In genomic region chr5:32100230-32100629, GRCh38 we compare ENCODE assay signal across 12 cellular contexts.
DNase-seq lines count a peak whose midpoint lies in the region; FAIRE-seq and TF ChIP-seq lines count a peak whose summit lies in the region.
"Had no signal": no experiment of that assay in that cellular context is flagged by ENCODE, and none has a peak within 500 bp of the region (broad histone marks: within the 10 kb centered on the region; RNA-seq: fewer than 3 reads in every experiment).

No MANE protein-coding gene starts in this region.

- in situ Hi-C loops in G401 (cut with HindIII; ENCODE audit: low sequenced_read_pairs): no loop called here

- DNase-seq in G401 (ENCODE audit: low spot score) (peak; percentile 49), cerebellar cortex (ENCODE audit: low spot score) (peak; percentile 46), hypothalamus (lab: John Stamatoyannopoulos, UW) (peak in 35 of 51 donors; percentile 14 to 82 (median 57)), pulmonary artery endothelial cell (ENCODE audit: low read depth, low spot score) (peak; percentile 60), coronary artery (ENCODE audit: low spot score) (no peak), kidney (no peak), activated gamma-delta T cell (lab: John Stamatoyannopoulos, UW) (no peak), NCI-H345 (lab: John Stamatoyannopoulos, UW) (no peak)
- DNase-seq: activated CD4-positive, alpha-beta T cell treated with anti-CD3 and anti-CD28 coated beads, Interleukin-2, amount 50 U/mL, for 1 hour; NCI-H510A treated with DMSO at 0.1 percent for 48 hours; pancreas had no signal

- no peak for TF ChIP-seq CTCF in coronary artery (IDR thresholded peaks at IDR 0.05)
- TF ChIP-seq CTCF in kidney (IDR thresholded peaks at IDR 0.05; ENCODE audit: borderline replicate concordance, extremely low read depth, insufficient read depth): no peak

- intact Hi-C loops in kidney (cut with DNase I): no loop called here

- peaks cover 33 to 38% of the 10 kb centered on the region in 2 donors for H3K36me3 ChIP-seq in kidney (ENCODE audit: control insufficient read depth in 1 of 2, insufficient read depth in 2 of 2, low read length in 2 of 2)

- H3K9me3 ChIP-seq in kidney (ENCODE audit: control insufficient read depth in 1 of 2, low read length in 2 of 2): no peaks in the 10 kb centered on the region
- H3K9me3 ChIP-seq: pancreas had no signal

- peaks cover 0 to 5% of the 10 kb centered on the region in 2 donors for H3K4me1 ChIP-seq in kidney (ENCODE audit: control insufficient read depth in 1 of 2, insufficient read depth in 1 of 2, low read depth in 1 of 2, low read length in 2 of 2)
- H3K4me1 ChIP-seq: pancreas had no signal

- H3K27ac ChIP-seq in coronary artery (peak overlapping the region in 1 of 2 donors; percentile 25), kidney (ENCODE audit: low read depth in 2 of 2, low read length in 2 of 2) (no peak overlapping the region)
- H3K27ac ChIP-seq: pancreas, RWPE1 had no signal

- FAIRE-seq in kidney (lab: Jason Lieb, UNC): no peak
- FAIRE-seq: pancreas had no signal

- no peak overlapping the region for H3K4me3 ChIP-seq in coronary artery
- H3K4me3 ChIP-seq in kidney (ENCODE audit: low read length in 2 of 2): no peak overlapping the region
- H3K4me3 ChIP-seq: pancreas had no signal

- no peak overlapping the region for H3K9ac ChIP-seq in kidney (ENCODE audit: low read length in 2 of 2)

Comparison
In these comparisons a context has a peak if more than half of its experiments do, and no peak if none do; other contexts are left out.
1. DNase-seq: peak in G401 (single experiment), cerebellar cortex (single experiment), hypothalamus (35 of 51) and pulmonary artery endothelial cell (single experiment); none in coronary artery (single experiment), kidney (single experiment), activated gamma-delta T cell (single experiment) and NCI-H345 (single experiment).